16 cellular contexts compared by ENCODE assay signal in the genomic region with DNA sequence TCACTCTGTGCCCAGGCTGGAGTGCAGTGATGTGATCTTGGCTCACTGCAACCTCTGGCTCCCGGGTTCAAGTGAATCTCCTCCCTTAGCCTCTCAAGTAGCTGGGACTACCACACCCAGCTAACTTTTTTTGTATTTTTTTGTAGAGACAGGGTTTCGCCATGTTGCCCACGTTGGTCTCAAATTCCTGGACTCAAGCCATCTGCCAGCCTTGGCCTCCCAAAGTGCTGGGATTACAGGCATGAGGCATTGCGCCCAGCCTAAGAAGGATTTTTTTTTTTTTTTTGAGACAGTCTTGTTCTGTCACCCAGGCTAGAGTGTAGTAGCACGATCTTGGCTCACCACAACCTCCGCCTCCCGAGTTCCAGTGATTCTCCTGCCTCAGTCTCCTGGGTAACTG. TPM values are rescaled to one million over a fixed set of nuclear protein-coding genes. Genes with fewer than 3 reads are reported as not detected.
"Had no signal": no experiment of that assay in that cellular context is flagged by ENCODE, and none has a peak within 500 bp of the region (broad histone marks: within the 10 kb centered on the region; RNA-seq: fewer than 3 reads in every experiment).

No MANE protein-coding gene starts in this region.

RNA-seq across cellular contexts. Expression of a gene that starts 7.2 kb away (rescaled TPM):
- total RNA-seq: activated CD4-positive, alpha-beta memory T cell treated with anti-CD3 and anti-CD28 coated beads for 36 hours; activated CD4-positive, alpha-beta T cell treated with anti-CD3 and anti-CD28 coated beads for 36 hours; activated CD4-positive, alpha-beta T cell treated with anti-CD3 and anti-CD28 coated beads, Interleukin-2, amount 10 ng/mL, durations not matched to agents 24 days and 14 days; activated CD8-positive, alpha-beta memory T cell treated with anti-CD3 and anti-CD28 coated beads for 36 hours; activated CD8-positive, alpha-beta T cell treated with anti-CD3 and anti-CD28 coated beads, Interleukin-2, amount 10 ng/mL, durations not matched to agents 7 days and 5 days; body of pancreas; cardiac muscle cell; colonic mucosa; dermis microvascular lymphatic vessel endothelial cell; endothelial cell of umbilical vein; gastroesophageal sphincter; glomerular endothelial cell; heart right ventricle; T-helper 1 cell treated with Interleukin-12 subunit alpha and Interleukin-12 subunit beta and Interleukin-4 antibody, amounts not matched to agents 30 ng/mL and 1 ng/mL, for 36 hours had no signal
- polyA plus RNA-seq: cardiac muscle cell, endothelial cell of umbilical vein, heart right ventricle had no signal

RNA-seq across cellular contexts. Expression of a gene that starts 17.1 kb away (rescaled TPM):
- total RNA-seq: activated CD4-positive, alpha-beta memory T cell treated with anti-CD3 and anti-CD28 coated beads for 36 hours; activated CD4-positive, alpha-beta T cell treated with anti-CD3 and anti-CD28 coated beads for 36 hours; activated CD4-positive, alpha-beta T cell treated with anti-CD3 and anti-CD28 coated beads, Interleukin-2, amount 10 ng/mL, durations not matched to agents 24 days and 14 days; activated CD8-positive, alpha-beta memory T cell treated with anti-CD3 and anti-CD28 coated beads for 36 hours; activated CD8-positive, alpha-beta T cell treated with anti-CD3 and anti-CD28 coated beads, Interleukin-2, amount 10 ng/mL, durations not matched to agents 7 days and 5 days; activated T-cell treated with anti-CD3 and anti-CD28 coated beads, Interleukin-2, amount 50 U/mL, for 72 hours; body of pancreas; cardiac muscle cell; colonic mucosa; dermis microvascular lymphatic vessel endothelial cell; endothelial cell of umbilical vein; glomerular endothelial cell; T-helper 1 cell treated with Interleukin-12 subunit alpha and Interleukin-12 subunit beta and Interleukin-4 antibody, amounts not matched to agents 30 ng/mL and 1 ng/mL, for 36 hours had no signal
- polyA plus RNA-seq: adipose tissue, cardiac muscle cell, endothelial cell of umbilical vein, heart right ventricle had no signal

RNA-seq across cellular contexts. Expression of a gene that starts 36.0 kb away (rescaled TPM):
- total RNA-seq: activated CD4-positive, alpha-beta memory T cell treated with anti-CD3 and anti-CD28 coated beads for 36 hours; activated CD4-positive, alpha-beta T cell treated with anti-CD3 and anti-CD28 coated beads for 36 hours; activated CD4-positive, alpha-beta T cell treated with anti-CD3 and anti-CD28 coated beads, Interleukin-2, amount 10 ng/mL, durations not matched to agents 24 days and 14 days; activated CD8-positive, alpha-beta memory T cell treated with anti-CD3 and anti-CD28 coated beads for 36 hours; activated CD8-positive, alpha-beta T cell treated with anti-CD3 and anti-CD28 coated beads, Interleukin-2, amount 10 ng/mL, durations not matched to agents 7 days and 5 days; activated T-cell treated with anti-CD3 and anti-CD28 coated beads, Interleukin-2, amount 50 U/mL, for 72 hours; body of pancreas; cardiac muscle cell; colonic mucosa; dermis microvascular lymphatic vessel endothelial cell; endothelial cell of umbilical vein; gastroesophageal sphincter; glomerular endothelial cell; heart right ventricle; T-helper 1 cell treated with Interleukin-12 subunit alpha and Interleukin-12 subunit beta and Interleukin-4 antibody, amounts not matched to agents 30 ng/mL and 1 ng/mL, for 36 hours had no signal
- polyA plus RNA-seq: adipose tissue, cardiac muscle cell, endothelial cell of umbilical vein, heart right ventricle had no signal
